In genomic region chr15:29668120-29668602, GRCh38 we compare ENCODE assay signal across 8 cellular contexts.
DNase-seq lines count a peak whose midpoint lies in the region; ATAC-seq and TF ChIP-seq lines count a peak whose summit lies in the region.

No MANE protein-coding gene starts in this region.

- no peaks in the 10 kb centered on the region for H3K36me3 ChIP-seq in HCT116 (ENCODE audit: control insufficient read depth in 1 of 2, insufficient read depth in 2 of 2, low read length in 2 of 2)

- H3K9me2 ChIP-seq in HCT116 (ENCODE audit: insufficient read depth) = no peaks in the 10 kb centered on the region

- TF ChIP-seq RAD21 in HCT116 (IDR thresholded peaks at IDR 0.05; ENCODE audit: low read depth) = peak; percentile 90

- RAD21 ChIA-PET in HCT116 (lab: Charles Lee; ENCODE audit: low non-redundant PET in 1 of 2, low total read pairs in 2 of 2, uncharacterized antibody in 2 of 2, unreplicated experiment in 2 of 2) = no interaction called here

- ATAC-seq in HCT116 (peak; percentile 99), left ventricle myocardium superior (peak; percentile 91), HG03457 (IDR thresholded peaks at IDR 0.05; ENCODE audit: unreplicated experiment) (no peak)

- H3K27me3 ChIP-seq in HCT116 (ENCODE audit: insufficient read depth, low read length) = no peaks in the 10 kb centered on the region

- H3K9ac ChIP-seq in HCT116 (ENCODE audit: low read length) = no peak overlapping the region

- DNase-seq in DMS153 (lab: John Stamatoyannopoulos, UW) (peak; percentile 74), HCT116 (ENCODE audit: low read depth, low spot score) (peak; percentile 93), NCI-H748 (lab: John Stamatoyannopoulos, UW; ENCODE audit: unreplicated experiment) (peak; percentile 82), amniotic stem cell (lab: John Stamatoyannopoulos, UW) (peak; percentile 82), left ventricle myocardium superior (peak; percentile 63), renal cortical epithelial cell (ENCODE audit: low read depth) (peak; percentile 87), DMS79 (lab: John Stamatoyannopoulos, UW) (no peak)

- H3K9me3 ChIP-seq in HCT116 (ENCODE audit: control insufficient read depth in 1 of 2, insufficient read depth in 1 of 2, low read depth in 1 of 2, low read length in 2 of 2) = no peaks in the 10 kb centered on the region

- H3K27ac ChIP-seq in HCT116 (ENCODE audit: low read depth, low read length) = no peak overlapping the region

- POLR2A ChIA-PET in HCT116 (lab: Charles Lee) = no interaction called here

- no peak overlapping the region for H3K4me3 ChIP-seq in HCT116 (replicated peaks in 1 of 2; ENCODE audit: low read depth in 1 of 2, low read length in 2 of 2)

- intact Hi-C loops in HCT116 (cut with micrococcal nuclease) (loop anchor here (1.0 to 5.0 kb wide), 5 partner anchors 72 to 407 kb away; no protein-coding TSS in a partner anchor), left ventricle myocardium superior (cut with micrococcal nuclease) (no loop called here)

- H3K79me2 ChIP-seq in HCT116 (ENCODE audit: insufficient read depth, low read length) = no peaks in the 10 kb centered on the region

- BruUV-seq in HCT116 (replicated peaks; lab: Mats Ljungman, UMichigan) = no TSS peak

- CTCF ChIA-PET in HCT116 (lab: Charles Lee) = interaction anchor here (1.1 kb wide), 1 partner anchor 258 kb away, joined by 3 read pairs; no protein-coding TSS in a partner anchor

- peak overlapping the region; percentile 94 for H2AFZ ChIP-seq in HCT116 (ENCODE audit: low read depth, low read length, poor library complexity, severe bottlenecking)

- peak; percentile 86 to 98 (median 97) for TF ChIP-seq CTCF in HCT116 (IDR thresholded peaks at IDR 0.05 in 2 of 3, conservative IDR thresholded peaks at IDR 0.05 in 1 of 3; ENCODE audit: borderline replicate concordance in 1 of 3, insufficient read depth in 1 of 3, low read depth in 2 of 3, low read length in 2 of 3)

- peak overlapping the region; percentile 44; the same call in 1 of the 2 replicates for H3K4me2 ChIP-seq in HCT116 (ENCODE audit: low read length)

- peaks cover 6 to 21% of the 10 kb centered on the region in 2 experiments; a peak in 3 of 4 replicates for H3K4me1 ChIP-seq in HCT116 (ENCODE audit: control insufficient read depth in 1 of 2, insufficient read depth in 2 of 2, low read length in 2 of 2)

- H4K20me1 ChIP-seq in HCT116 (ENCODE audit: insufficient read depth) = no peaks in the 10 kb centered on the region

- no peak for TF ChIP-seq POLR2A in HCT116 (IDR thresholded peaks at IDR 0.05; ENCODE audit: borderline replicate concordance, extremely low read depth, insufficient read depth, insufficient read length)

TF ChIP-seq in HCT116, 20 proteins besides CTCF, POLR2A, EP300 and RAD21:
- TF ChIP-seq ZBTB33 (IDR thresholded peaks at IDR 0.05; ENCODE audit: extremely low read depth, insufficient replicate concordance, low read length) (no peak), TCF7L2 (IDR thresholded peaks at IDR 0.05; ENCODE audit: borderline replicate concordance, extremely low read depth, insufficient read depth, insufficient read length) (no peak), REST (IDR thresholded peaks at IDR 0.05; ENCODE audit: low read depth) (no peak), SRF (IDR thresholded peaks at IDR 0.05; ENCODE audit: low read depth) (no peak), JUND (IDR thresholded peaks at IDR 0.05) (no peak), SIN3A (IDR thresholded peaks at IDR 0.05; ENCODE audit: low read depth) (no peak), POLR2AphosphoS5 (IDR thresholded peaks at IDR 0.05; ENCODE audit: low read depth, low read length) (no peak), EZH2phosphoT487 (IDR thresholded peaks at IDR 0.05; ENCODE audit: borderline replicate concordance) (no peak), EGR1 (IDR thresholded peaks at IDR 0.05; ENCODE audit: low read depth) (no peak), ATF3 (IDR thresholded peaks at IDR 0.05) (no peak), CBX3 (IDR thresholded peaks at IDR 0.05; ENCODE audit: low read depth) (no peak), EZH2 (IDR thresholded peaks at IDR 0.05) (no peak), ZFX (IDR thresholded peaks at IDR 0.05) (no peak)
